23 cellular contexts compared by ENCODE assay signal in genomic region chr4:65635051-65635821, GRCh38. TPM values are rescaled to one million over a fixed set of nuclear protein-coding genes. Genes with fewer than 3 reads are reported as not detected.
"Had no signal": no experiment of that assay in that cellular context is flagged by ENCODE, and none has a peak within 500 bp of the region (broad histone marks: within the 10 kb centered on the region; RNA-seq: fewer than 3 reads in every experiment).

No MANE protein-coding gene starts in this region.

- H3K27me3 ChIP-seq: ascending aorta, breast epithelium, gastrocnemius medialis, heart right ventricle, pancreas, sigmoid colon, spleen, upper lobe of right lung had no signal

- ATAC-seq: activated naive CD8-positive, alpha-beta T cell treated with anti-CD3 and anti-CD28 coated beads, Interleukin-2, amount 50 U/mL, for 24 hours; gastrocnemius medialis; heart right ventricle; pancreas; stimulated activated naive CD8-positive, alpha-beta T cell treated with anti-CD3 and anti-CD28 coated beads, Interleukin-15, amount 100 ng/mL, for 72 hours; upper lobe of right lung had no signal

- H3K27me3 Mint-ChIP-seq: activated CD4-positive, alpha-beta T cell treated with anti-CD3 and anti-CD28 coated beads, Interleukin-2, amount 10 ng/mL, durations not matched to agents 24 days and 14 days; activated naive CD8-positive, alpha-beta T cell treated with anti-CD3 and anti-CD28 coated beads, Interleukin-2, amount 50 U/mL, for 24 hours; dendritic cell treated with granulocyte-macrophage colony-stimulating factor and Interleukin-4, amounts not matched to agents 40 ng/mL and 50 ng/mL, for 4 days; stimulated activated naive CD8-positive, alpha-beta T cell treated with anti-CD3 and anti-CD28 coated beads, Interleukin-15, amount 100 ng/mL, for 72 hours had no signal

- H3K4me1 Mint-ChIP-seq: activated CD4-positive, alpha-beta T cell treated with anti-CD3 and anti-CD28 coated beads, Interleukin-2, amount 10 ng/mL, durations not matched to agents 24 days and 14 days; activated naive CD8-positive, alpha-beta T cell treated with anti-CD3 and anti-CD28 coated beads, Interleukin-2, amount 50 U/mL, for 24 hours; stimulated activated naive CD8-positive, alpha-beta T cell treated with anti-CD3 and anti-CD28 coated beads, Interleukin-15, amount 100 ng/mL, for 72 hours had no signal

- H3K36me3 ChIP-seq: ascending aorta, breast epithelium, gastrocnemius medialis, heart right ventricle, pancreas, sigmoid colon, spleen, thoracic aorta, upper lobe of right lung had no signal

- H3K27ac ChIP-seq: ascending aorta, breast epithelium, gastrocnemius medialis, heart right ventricle, pancreas, sigmoid colon, spleen, thoracic aorta, upper lobe of right lung had no signal

- H3K9me3 ChIP-seq: ascending aorta, breast epithelium, gastrocnemius medialis, heart right ventricle, pancreas, sigmoid colon, spleen, thoracic aorta, upper lobe of right lung had no signal

- H3K4me3 Mint-ChIP-seq: activated CD4-positive, alpha-beta T cell treated with anti-CD3 and anti-CD28 coated beads, Interleukin-2, amount 10 ng/mL, durations not matched to agents 24 days and 14 days; activated naive CD8-positive, alpha-beta T cell treated with anti-CD3 and anti-CD28 coated beads, Interleukin-2, amount 50 U/mL, for 24 hours; dendritic cell treated with granulocyte-macrophage colony-stimulating factor and Interleukin-4, amounts not matched to agents 40 ng/mL and 50 ng/mL, for 4 days; stimulated activated naive CD8-positive, alpha-beta T cell treated with anti-CD3 and anti-CD28 coated beads, Interleukin-15, amount 100 ng/mL, for 72 hours; T-helper 2 cell treated with Interferon-gamma antibody and Interleukin-4, amounts not matched to agents 5 μg/mL and 100 μg/mL, for 36 hours had no signal

- H3K4me3 ChIP-seq: ascending aorta, breast epithelium, gastrocnemius medialis, heart right ventricle, pancreas, sigmoid colon, spleen, thoracic aorta, upper lobe of right lung had no signal

- H3K4me1 ChIP-seq: ascending aorta, breast epithelium, gastrocnemius medialis, heart right ventricle, pancreas, sigmoid colon, spleen, upper lobe of right lung had no signal

- H3K27ac Mint-ChIP-seq: activated CD4-positive, alpha-beta T cell treated with anti-CD3 and anti-CD28 coated beads, Interleukin-2, amount 10 ng/mL, durations not matched to agents 24 days and 14 days; activated naive CD8-positive, alpha-beta T cell treated with anti-CD3 and anti-CD28 coated beads, Interleukin-2, amount 50 U/mL, for 24 hours; dendritic cell treated with granulocyte-macrophage colony-stimulating factor and Interleukin-4, amounts not matched to agents 40 ng/mL and 50 ng/mL, for 4 days; stimulated activated naive CD8-positive, alpha-beta T cell treated with anti-CD3 and anti-CD28 coated beads, Interleukin-15, amount 100 ng/mL, for 72 hours; T-helper 2 cell treated with Interferon-gamma antibody and Interleukin-4, amounts not matched to agents 5 μg/mL and 100 μg/mL, for 36 hours had no signal

- FAIRE-seq: pancreas had no signal

- DNase-seq: activated CD4-positive, alpha-beta T cell treated with anti-CD3 and anti-CD28 coated beads, Interleukin-2, amount 10 ng/mL, durations not matched to agents 24 days and 14 days; activated CD4-positive, CD25-positive, alpha-beta regulatory T cell; activated naive CD4-positive, alpha-beta T cell treated with Interleukin-2 at 50 U/mL for 16 hours; activated naive CD8-positive, alpha-beta T cell treated with anti-CD3 and anti-CD28 coated beads, Interleukin-2, amount 50 U/mL, for 24 hours; activated T-cell treated with anti-CD3 and anti-CD28 coated beads for 4 hours; cerebellar nuclear complex; effector memory CD4-positive, alpha-beta T cell; gastrocnemius medialis; heart right ventricle; kidney glomerular epithelial cell; mesenchymal stem cell; pancreas; sigmoid colon; spleen; stimulated activated naive CD8-positive, alpha-beta T cell treated with anti-CD3 and anti-CD28 coated beads, Interleukin-15, amount 100 ng/mL, for 72 hours; upper lobe of right lung had no signal

- H3K9me3 Mint-ChIP-seq: activated CD4-positive, alpha-beta T cell treated with anti-CD3 and anti-CD28 coated beads, Interleukin-2, amount 10 ng/mL, durations not matched to agents 24 days and 14 days; dendritic cell treated with granulocyte-macrophage colony-stimulating factor and Interleukin-4, amounts not matched to agents 40 ng/mL and 50 ng/mL, for 4 days; stimulated activated naive CD8-positive, alpha-beta T cell treated with anti-CD3 and anti-CD28 coated beads, Interleukin-15, amount 100 ng/mL, for 72 hours; T-helper 2 cell treated with Interferon-gamma antibody and Interleukin-4, amounts not matched to agents 5 μg/mL and 100 μg/mL, for 36 hours had no signal

RNA-seq across cellular contexts. Expression of gene EPHA5, which starts 35.1 kb away (rescaled TPM):
- total RNA-seq: activated CD4-positive, alpha-beta T cell treated with anti-CD3 and anti-CD28 coated beads, Interleukin-2, amount 10 ng/mL, durations not matched to agents 24 days and 14 days; activated CD8-positive, alpha-beta memory T cell treated with anti-CD3 and anti-CD28 coated beads for 36 hours; ascending aorta; gastrocnemius medialis; liver had no signal
- polyA plus RNA-seq: liver had no signal
